8 cellular contexts compared by ENCODE assay signal in the genomic region with DNA sequence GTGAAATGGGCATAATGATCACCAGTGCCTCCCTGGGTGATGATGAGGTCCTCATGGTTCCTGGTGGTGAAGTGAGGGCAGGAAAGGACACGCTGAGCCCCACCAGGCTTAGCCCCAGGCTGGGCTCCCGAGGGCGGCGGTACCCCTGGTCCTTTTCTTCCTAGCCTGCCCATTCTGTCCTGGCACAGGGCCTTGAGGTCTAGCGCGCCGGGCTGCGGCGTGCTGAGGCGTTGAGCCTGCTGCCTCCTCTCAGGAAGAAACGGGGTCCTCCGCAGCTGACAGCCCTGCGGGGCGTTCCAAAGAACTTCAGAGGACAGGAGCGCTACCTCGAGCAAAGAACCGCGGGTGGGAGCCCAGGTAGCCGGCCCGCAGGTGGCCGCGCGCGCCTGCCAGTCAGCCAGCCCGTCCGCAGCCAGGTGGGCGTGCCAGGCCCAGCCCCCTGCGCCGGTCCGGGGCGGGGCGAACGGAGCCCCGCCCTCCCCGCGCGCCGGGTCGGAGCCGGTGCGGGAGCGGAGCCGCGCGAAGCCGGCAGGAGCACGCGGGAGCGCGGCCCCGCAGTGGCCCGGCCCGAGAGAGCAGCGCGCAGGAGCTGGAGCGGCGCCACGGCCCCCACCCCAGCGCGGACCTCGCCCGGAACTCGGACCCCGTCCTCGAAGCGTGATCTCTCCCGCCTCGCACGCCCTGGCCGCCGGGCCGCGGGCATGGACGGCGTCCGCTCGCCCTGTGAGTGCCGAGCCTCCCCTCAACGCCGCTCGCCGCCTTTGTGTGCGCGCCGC. TPM values are rescaled to one million over a fixed set of nuclear protein-coding genes. Genes with fewer than 3 reads are reported as not detected.
DNase-seq lines count a peak whose midpoint lies in the region; ATAC-seq, FAIRE-seq and TF ChIP-seq lines count a peak whose summit lies in the region.

Gene WNK2 (plus strand): TSS at position 477 of the 776 bp plus-strand sequence. CDS start 791 bp downstream, outside the sequence.

- peak; percentile 24 for DNase-seq in DMS53 treated with DMSO at 0.1 percent for 48 hours (lab: John Stamatoyannopoulos, UW; ENCODE audit: unreplicated experiment)
- peak; percentile 43 for DNase-seq in NCI-H128 (lab: John Stamatoyannopoulos, UW; ENCODE audit: unreplicated experiment)
- DNase-seq in activated T-cell treated with anti-CD3 and anti-CD28 coated beads, Interleukin-2, amount 50 U/mL, for 48 hours: peak; percentile 52 to 70
- DNase-seq in fibroblast of the aortic adventitia (ENCODE audit: low read depth): no peak
- peak; percentile 90 for DNase-seq in urothelium cell line (ENCODE audit: low spot score)
- no peak for DNase-seq in KG1 (lab: John Stamatoyannopoulos, UW)

- H3K27me3 ChIP-seq in neuron (ENCODE audit: insufficient read depth, low read length): peaks cover 57% of the 10 kb centered on the region

- peaks cover 12% of the 10 kb centered on the region for H3K4me1 ChIP-seq in neuron (ENCODE audit: insufficient read depth, low read length)

- H3K9me3 ChIP-seq in neuron (ENCODE audit: low read length): peaks cover 6% of the 10 kb centered on the region

- no peak for TF ChIP-seq CTCF in fibroblast of the aortic adventitia (IDR thresholded peaks at IDR 0.05; ENCODE audit: insufficient read depth, low read length)

- peak; percentile 46 for FAIRE-seq in urothelium cell line (lab: Jason Lieb, UNC)

- H3K4me3 ChIP-seq in fibroblast of the aortic adventitia (ENCODE audit: low read depth, low read length) (peak within 1 kb of the TSS; percentile 13), neuron (ENCODE audit: low read length) (peak within 1 kb of the TSS; percentile 37)

- H2AFZ ChIP-seq in neuron (ENCODE audit: low read depth, low read length): no peak within 1 kb of the TSS

- ATAC-seq in GM18520 (IDR thresholded peaks at IDR 0.05; ENCODE audit: unreplicated experiment): no peak

- H3K36me3 ChIP-seq in neuron (ENCODE audit: insufficient read depth, low read length): no peaks in the 10 kb centered on the region

RNA-seq across cellular contexts. Expression of gene WNK2, which starts in this region (rescaled TPM):
- not detected in 2 replicates for total RNA-seq in fibroblast of the aortic adventitia (ENCODE audit: low replicate concordance)

Comparison
In these comparisons a context has a peak if more than half of its experiments do, and no peak if none do; other contexts are left out.
1. DNase-seq: peak in DMS53 treated with DMSO at 0.1 percent for 48 hours (single experiment), NCI-H128 (single experiment), activated T-cell treated with anti-CD3 and anti-CD28 coated beads, Interleukin-2, amount 50 U/mL, for 48 hours (2 of 2) and urothelium cell line (single experiment); none in fibroblast of the aortic adventitia (single experiment) and KG1 (single experiment).